Comparison of ENCODE assay signal across 24 cellular contexts in genomic region chr2:80048296-80048695, GRCh38.
DNase-seq lines count a peak whose midpoint lies in the region; ATAC-seq, FAIRE-seq and TF ChIP-seq lines count a peak whose summit lies in the region.
"Had no signal": no experiment of that assay in that cellular context is flagged by ENCODE, and none has a peak within 500 bp of the region (broad histone marks: within the 10 kb centered on the region; RNA-seq: fewer than 3 reads in every experiment).

No MANE protein-coding gene starts in this region.

- H3K9me3 ChIP-seq in HepG2 (ENCODE audit: low read length), result no peaks in the 10 kb centered on the region
- H3K9me3 ChIP-seq in right lobe of liver, result no peaks in the 10 kb centered on the region
- H3K9me3 ChIP-seq in K562 (replicated peaks; ENCODE audit: control insufficient read depth, insufficient read depth, low read depth, low read length), result no peaks in the 10 kb centered on the region
- H3K9me3 ChIP-seq in colonic mucosa, result no peaks in the 10 kb centered on the region
- H3K9me3 ChIP-seq: BE2C, BLaER1 had no signal

- no peak overlapping the region for H2AFZ ChIP-seq in HepG2 (ENCODE audit: low read length)
- H2AFZ ChIP-seq in K562 (ENCODE audit: low read depth, low read length), result no peak overlapping the region

- CTCF ChIA-PET in HepG2 (lab: Yijun Ruan, JAX; ENCODE audit: low intra/inter-chr PET ratio, low total read pairs), result no interaction called here
- CTCF ChIA-PET in K562 (lab: Yijun Ruan, JAX; ENCODE audit: low intra/inter-chr PET ratio), result no interaction called here

- in situ Hi-C loops in HepG2 (cut with HindIII; ENCODE audit: extremely low pct_ligation_motif_present, low pct_unique_long_range_greater_than_20kb) (no loop called here), K562 (cut with MboI) (no loop called here)

- no peaks in the 10 kb centered on the region for H3K9me1 ChIP-seq in K562 (ENCODE audit: control insufficient read depth, insufficient read depth, low read length)

- no peak overlapping the region for H3K4me2 ChIP-seq in HepG2 (ENCODE audit: low read depth, low read length)
- H3K4me2 ChIP-seq in K562 (ENCODE audit: insufficient read depth, low read length), result no peak overlapping the region
- H3K4me2 ChIP-seq: BLaER1 had no signal

- WGBS in HepG2 (ENCODE audit: low lambda C conversion rate), result 2% methylated on average over 2 of the region's 2 CpGs
- WGBS in right lobe of liver (ENCODE audit: insufficient coverage, low coverage, low lambda C conversion rate, missing lambda C conversion rate), result 41% methylated on average over 2 of the region's 2 CpGs
- WGBS in K562 (ENCODE audit: insufficient coverage, low coverage, missing lambda C conversion rate), result 0% methylated on average over 2 of the region's 2 CpGs

- H3K4me3 ChIP-seq in HepG2 (replicated peaks in 1 of 3; ENCODE audit: insufficient read depth in 1 of 3, low read depth in 2 of 3, low read length in 3 of 3) (no peak overlapping the region), right lobe of liver (no peak overlapping the region), K562 (no peak overlapping the region), colonic mucosa (no peak overlapping the region)
- H3K4me3 ChIP-seq: BLaER1, GM12878 had no signal

- H3K9ac ChIP-seq in HepG2 (ENCODE audit: insufficient read depth, low read depth, low read length) (no peak overlapping the region), K562 (ENCODE audit: insufficient read depth in 1 of 2, low read depth in 2 of 2, low read length in 2 of 2) (no peak overlapping the region), colonic mucosa (ENCODE audit: low read depth in 2 of 2, low read length in 2 of 2) (no peak overlapping the region)
- H3K9ac ChIP-seq: BLaER1 had no signal

- H3K4me1 ChIP-seq in HepG2 (ENCODE audit: insufficient read depth, low read length) (no peaks in the 10 kb centered on the region), right lobe of liver (no peaks in the 10 kb centered on the region), K562 (replicated peaks in 1 of 2; ENCODE audit: control insufficient read depth in 2 of 2, insufficient read depth in 2 of 2, low read length in 2 of 2) (no peaks in the 10 kb centered on the region), colonic mucosa (no peaks in the 10 kb centered on the region)
- H3K4me1 ChIP-seq: BLaER1 had no signal

- FAIRE-seq in HepG2 (lab: Jason Lieb, UNC) (no peak), K562 (lab: Jason Lieb, UNC) (no peak)
- FAIRE-seq: GM12878, GM12892, GM18507 had no signal

- no peaks in the 10 kb centered on the region for H3K36me3 ChIP-seq in HepG2 (replicated peaks in 1 of 2; ENCODE audit: control insufficient read depth in 1 of 2, insufficient read depth in 2 of 2, low read length in 2 of 2)
- H3K36me3 ChIP-seq in right lobe of liver, result no peaks in the 10 kb centered on the region
- no peaks in the 10 kb centered on the region for H3K36me3 ChIP-seq in K562 (ENCODE audit: control insufficient read depth, insufficient read depth, low read length)
- H3K36me3 ChIP-seq in colonic mucosa, result no peaks in the 10 kb centered on the region
- H3K36me3 ChIP-seq: BE2C, BLaER1 had no signal

- H3K27ac ChIP-seq in HepG2 (ENCODE audit: extremely low read length, insufficient read depth, low read length) (no peak overlapping the region), right lobe of liver (no peak overlapping the region), K562 (ENCODE audit: extremely low read depth, low read depth, low read length) (no peak overlapping the region), colonic mucosa (no peak overlapping the region)
- H3K27ac ChIP-seq: 22Rv1, BLaER1 had no signal

- H3K27me3 ChIP-seq in HepG2 (ENCODE audit: control insufficient read depth in 1 of 2, insufficient read depth in 2 of 2, low read length in 2 of 2), result no peaks in the 10 kb centered on the region
- H3K27me3 ChIP-seq in right lobe of liver, result no peaks in the 10 kb centered on the region
- H3K27me3 ChIP-seq in K562 (ENCODE audit: control insufficient read depth in 2 of 2, insufficient read depth in 2 of 2, low read length in 2 of 2), result peaks cover 0 to under 1% of the 10 kb centered on the region in 2 experiments; a peak in 1 of 5 replicates
- H3K27me3 ChIP-seq in colonic mucosa, result no peaks in the 10 kb centered on the region
- H3K27me3 ChIP-seq: BE2C, BLaER1 had no signal

- intact Hi-C loops in HepG2 (cut with micrococcal nuclease; ENCODE audit: unreplicated experiment), result no loop called here
- intact Hi-C loops in right lobe of liver (cut with DNase I), result no loop called here
- intact Hi-C loops in K562 (cut with micrococcal nuclease), result no loop called here
- intact Hi-C loops in colonic mucosa (cut with DNase I), result no loop called here

- ATAC-seq in HepG2 (no peak), right lobe of liver (no peak), K562 (no peak), GM21515 (IDR thresholded peaks at IDR 0.05; ENCODE audit: unreplicated experiment) (no peak)
- ATAC-seq: GM12878 had no signal

- TF ChIP-seq EP300 in HepG2 (IDR thresholded peaks at IDR 0.05; ENCODE audit: low read depth in 2 of 2, low read length in 2 of 2) (no peak), HepG2 (CRISPR knock-in tag; IDR thresholded peaks at IDR 0.05; ENCODE audit: borderline replicate concordance) (no peak), K562 (IDR thresholded peaks at IDR 0.05; ENCODE audit: low read length) (no peak)

- no peaks in the 10 kb centered on the region for H3K79me2 ChIP-seq in HepG2 (ENCODE audit: insufficient read depth, low read length)
- no peaks in the 10 kb centered on the region for H3K79me2 ChIP-seq in K562 (ENCODE audit: control insufficient read depth, insufficient read depth, low read length)

- TF ChIP-seq RAD21 in HepG2 (CRISPR knock-in tag; IDR thresholded peaks at IDR 0.05) (no peak), K562 (CRISPR knock-in tag; conservative IDR thresholded peaks at IDR 0.05 in 1 of 2, IDR thresholded peaks at IDR 0.05 in 1 of 2) (no peak)

- TF ChIP-seq POLR2A in HepG2 (IDR thresholded peaks at IDR 0.05; ENCODE audit: insufficient read depth in 1 of 2, low read depth in 2 of 2, low read length in 2 of 2) (no peak), right lobe of liver (IDR thresholded peaks at IDR 0.05) (no peak), K562 (conservative IDR thresholded peaks at IDR 0.05) (no peak)

- DNase-seq in HepG2 (ENCODE audit: low spot score) (no peak), right lobe of liver (no peak), K562 (ENCODE audit: extremely low read depth in 1 of 4, low spot score in 3 of 4) (no peak), colonic mucosa (no peak)
- DNase-seq: ACHN; BE2C; C1 segment of cervical spinal cord; CD4-positive, alpha-beta memory T cell; CD4-positive, CD25-positive, alpha-beta regulatory T cell; CD8-positive, alpha-beta memory T cell; COR-L47; DMS 273 treated with DMSO at 0.1 percent for 48 hours; DMS153; DMS53; DMS79; DND-41; EL; GDM1 had no signal

- no TSS peak for BruUV-seq in HepG2 (replicated peaks; lab: Mats Ljungman, UMichigan)
- no TSS peak for BruUV-seq in K562 (replicated peaks; lab: Mats Ljungman, UMichigan)

- POLR2A ChIA-PET in HepG2 (lab: Yijun Ruan, JAX), result no interaction called here
- POLR2A ChIA-PET in K562 (lab: Yijun Ruan, JAX), result no interaction called here

- TF ChIP-seq CTCF in HepG2 (CRISPR knock-in tag; IDR thresholded peaks at IDR 0.05) (no peak), right lobe of liver (IDR thresholded peaks at IDR 0.05) (no peak), K562 (IDR thresholded peaks at IDR 0.05 in 2 of 3, conservative IDR thresholded peaks at IDR 0.05 in 1 of 3; ENCODE audit: insufficient read depth in 2 of 3, low read depth in 1 of 3, low read length in 3 of 3) (no peak), colonic mucosa (IDR thresholded peaks at IDR 0.05) (no peak)

- no peaks in the 10 kb centered on the region for H4K20me1 ChIP-seq in HepG2 (ENCODE audit: insufficient read depth, low read length)
- no peaks in the 10 kb centered on the region for H4K20me1 ChIP-seq in K562 (replicated peaks; ENCODE audit: control insufficient read depth, insufficient read depth, low read length)
- H4K20me1 ChIP-seq: BLaER1 had no signal

TF ChIP-seq in HepG2, 621 proteins besides CTCF, POLR2A, EP300 and RAD21:
- TF ChIP-seq MAFF (IDR thresholded peaks at IDR 0.05; ENCODE audit: low read depth, low read length) (peak; percentile 84), MAFK (conservative IDR thresholded peaks at IDR 0.05 in 1 of 2, IDR thresholded peaks at IDR 0.05 in 1 of 2; ENCODE audit: low read length in 2 of 2) (peak; percentile 82 to 91), HMG20A (CRISPR knock-in tag; IDR thresholded peaks at IDR 0.05; ENCODE audit: borderline replicate concordance) (no peak)
- TF ChIP-seq, protein P1, sequence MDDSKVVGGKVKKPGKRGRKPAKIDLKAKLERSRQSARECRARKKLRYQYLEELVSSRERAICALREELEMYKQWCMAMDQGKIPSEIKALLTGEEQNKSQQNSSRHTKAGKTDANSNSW (CRISPR knock-in tag; IDR thresholded peaks at IDR 0.05; ENCODE audit: borderline replicate concordance), result no peak
TF ChIP-seq in HepG2: peak in this region for 2.

TF ChIP-seq in K562, 482 proteins besides CTCF, POLR2A, EP300 and RAD21:
- TF ChIP-seq ZNF124 (CRISPR knock-in tag; IDR thresholded peaks at IDR 0.05) (no peak), FOXM1 (IDR thresholded peaks at IDR 0.05; ENCODE audit: low read depth) (no peak), FOXM1 (CRISPR knock-in tag; IDR thresholded peaks at IDR 0.05; ENCODE audit: low read depth) (no peak), SIN3B (IDR thresholded peaks at IDR 0.05; ENCODE audit: low read depth) (no peak), NR3C1 (CRISPR knock-in tag; IDR thresholded peaks at IDR 0.05) (no peak), CREM (IDR thresholded peaks at IDR 0.05; ENCODE audit: low read depth) (no peak), ZNF445 (CRISPR knock-in tag; IDR thresholded peaks at IDR 0.05; ENCODE audit: low read depth) (no peak), PHTF2 (CRISPR knock-in tag; IDR thresholded peaks at IDR 0.05) (no peak), GATAD2A (IDR thresholded peaks at IDR 0.05) (no peak), MED1 (CRISPR knock-in tag; IDR thresholded peaks at IDR 0.05; ENCODE audit: borderline replicate concordance) (no peak), ZNF316 (IDR thresholded peaks at IDR 0.05) (peak; percentile 78), HDAC2 (IDR thresholded peaks at IDR 0.05) (no peak), C11orf30 (IDR thresholded peaks at IDR 0.05; ENCODE audit: low read depth) (peak; percentile 47; the same call in 1 of the 2 replicates), MAFG (tag; conservative IDR thresholded peaks at IDR 0.05) (peak; percentile 59; the same call in 1 of the 2 replicates), COPS2 (conservative IDR thresholded peaks at IDR 0.05) (no peak)

Comparison
In these comparisons a context has a peak if more than half of its experiments do, and no peak if none do; other contexts are left out.
1. Of the 241 proteins assayed by ChIP-seq in both HepG2 and K562: peak only in HepG2: MAFF and MAFK; only in K562: MAFG; in both: none; in neither: 238.